Comparison of ENCODE assay signal across 8 cellular contexts in the genomic region with DNA sequence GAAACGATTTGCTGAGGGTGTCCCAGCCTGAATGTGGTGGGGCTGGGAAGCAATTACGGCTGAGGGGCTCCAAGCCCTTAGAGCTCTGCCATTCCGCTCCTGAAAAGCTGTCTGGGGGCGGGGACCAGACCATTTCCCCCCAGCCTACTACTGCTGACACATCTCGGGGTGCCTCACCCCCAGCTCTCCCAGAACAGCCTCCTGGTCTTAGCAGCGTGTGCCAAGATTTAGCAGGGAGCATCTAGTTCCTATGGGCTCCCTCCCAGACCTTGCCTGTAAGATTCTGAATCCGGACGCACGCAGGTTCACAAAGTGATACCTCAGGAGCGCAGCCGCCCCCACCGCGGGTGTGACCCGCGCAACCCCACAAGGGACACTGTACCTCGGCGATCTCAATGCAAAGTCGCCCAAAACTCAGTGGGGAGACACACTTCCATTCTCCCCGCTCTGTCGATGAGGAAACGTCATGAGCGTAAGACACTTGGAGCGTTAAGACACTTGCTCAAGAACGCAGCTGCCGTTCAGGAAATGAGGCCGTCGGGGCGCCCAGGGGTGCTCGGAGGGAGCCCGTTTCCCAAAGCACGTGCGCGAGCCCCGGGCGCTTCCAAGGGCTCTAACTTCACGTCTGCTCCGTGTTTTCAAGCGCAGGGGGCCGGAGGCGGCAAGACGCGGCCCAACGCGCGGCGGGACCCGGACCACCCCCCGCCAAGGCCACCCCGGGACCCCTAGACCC. TPM values are rescaled to one million over a fixed set of nuclear protein-coding genes. Genes with fewer than 3 reads are reported as not detected.
DNase-seq lines count a peak whose midpoint lies in the region; ATAC-seq and TF ChIP-seq lines count a peak whose summit lies in the region.

No MANE protein-coding gene starts in this region.

- H2AFZ ChIP-seq in osteoblast (ENCODE audit: low read length), result peak overlapping the region; percentile 80

- H3K4me3 ChIP-seq in fibroblast of villous mesenchyme (ENCODE audit: low read depth, low read length), result peak overlapping the region; percentile 70
- peak overlapping the region; percentile 83 for H3K4me3 ChIP-seq in osteoblast (ENCODE audit: insufficient read depth, low read length)

- no peaks in the 10 kb centered on the region for H3K27me3 Mint-ChIP-seq in activated T-helper 17 cell treated with anti-CD3 and anti-CD28 coated beads, Interleukin-2, amount 50 U/mL, for 72 hours

- H3K79me2 ChIP-seq in osteoblast (ENCODE audit: insufficient read depth, low read length), result peaks cover 50% of the 10 kb centered on the region

- peak overlapping the region; percentile 97 for H3K4me3 Mint-ChIP-seq in activated T-helper 17 cell treated with anti-CD3 and anti-CD28 coated beads, Interleukin-2, amount 50 U/mL, for 72 hours

- H3K4me1 ChIP-seq in osteoblast (ENCODE audit: insufficient read depth, low read length), result peaks cover 12% of the 10 kb centered on the region

- peaks cover 13% of the 10 kb centered on the region for H3K36me3 ChIP-seq in osteoblast (ENCODE audit: insufficient read depth, low read length)

- peak overlapping the region; percentile 73 for H3K27ac ChIP-seq in osteoblast (ENCODE audit: low read depth, low read length)

- no peak for TF ChIP-seq CTCF in fibroblast of villous mesenchyme (IDR thresholded peaks at IDR 0.05; ENCODE audit: insufficient read depth, low read depth, low read length)
- TF ChIP-seq CTCF in osteoblast (IDR thresholded peaks at IDR 0.05; ENCODE audit: extremely low read depth, low read depth, low read length), result no peak

- H3K36me3 Mint-ChIP-seq in activated T-helper 17 cell treated with anti-CD3 and anti-CD28 coated beads, Interleukin-2, amount 50 U/mL, for 72 hours (ENCODE audit: low read depth), result peaks cover 46% of the 10 kb centered on the region

- H3K4me1 Mint-ChIP-seq in activated T-helper 17 cell treated with anti-CD3 and anti-CD28 coated beads, Interleukin-2, amount 50 U/mL, for 72 hours, result peaks cover 32% of the 10 kb centered on the region

- H3K4me2 ChIP-seq in osteoblast (ENCODE audit: insufficient read depth, low read length), result peak overlapping the region; percentile 91

- H3K27me3 ChIP-seq in osteoblast (ENCODE audit: insufficient read depth, low read length), result no peaks in the 10 kb centered on the region

- ATAC-seq in HG02852 (IDR thresholded peaks at IDR 0.05; ENCODE audit: unreplicated experiment), result peak; percentile 34
- peak; percentile 48 for ATAC-seq in activated T-helper 17 cell treated with anti-CD3 and anti-CD28 coated beads, Interleukin-2, amount 50 U/mL, for 72 hours (replicated peaks)

- H3K27ac Mint-ChIP-seq in activated T-helper 17 cell treated with anti-CD3 and anti-CD28 coated beads, Interleukin-2, amount 50 U/mL, for 72 hours, result peak overlapping the region; percentile 93

- no peaks in the 10 kb centered on the region for H3K9me3 ChIP-seq in osteoblast (ENCODE audit: low read depth, low read length)

- H3K9me3 Mint-ChIP-seq in activated T-helper 17 cell treated with anti-CD3 and anti-CD28 coated beads, Interleukin-2, amount 50 U/mL, for 72 hours, result no peaks in the 10 kb centered on the region

- DNase-seq in NCI-H510A treated with DMSO at 0.1 percent for 48 hours (lab: John Stamatoyannopoulos, UW) (peak; percentile 4), NCI-H510A (lab: John Stamatoyannopoulos, UW) (no peak), NOMO-1 treated with dmso at 0.1 percent for 144 hours (lab: John Stamatoyannopoulos, UW; ENCODE audit: unreplicated experiment) (peak; percentile 32), fibroblast of villous mesenchyme (ENCODE audit: low read depth) (peak; percentile 66), osteoblast (ENCODE audit: insufficient read length, low spot score, missing footprints) (peak; percentile 92), DMS153 (lab: John Stamatoyannopoulos, UW) (no peak)

- H4K20me1 ChIP-seq in osteoblast (ENCODE audit: insufficient read depth, low read length), result peaks cover 11% of the 10 kb centered on the region

RNA-seq across cellular contexts. Expression of a gene that starts 0.6 kb away (rescaled TPM):
- total RNA-seq in activated T-helper 17 cell treated with anti-CD3 and anti-CD28 coated beads, Interleukin-2, amount 50 U/mL, for 72 hours, result 10 to 100 TPM; 40.7 to 54.4 TPM
- total RNA-seq in fibroblast of villous mesenchyme (9.3 and 11.7 TPM in 2 replicates), osteoblast (8.7 and 9.7 TPM in 2 replicates)

RNA-seq across cellular contexts. Expression of a gene that starts 19.0 kb away (rescaled TPM):
- 10 to 100 TPM; 15.0 to 22.0 TPM for total RNA-seq in activated T-helper 17 cell treated with anti-CD3 and anti-CD28 coated beads, Interleukin-2, amount 50 U/mL, for 72 hours
- total RNA-seq in fibroblast of villous mesenchyme (24.5 and 32.4 TPM in 2 replicates), osteoblast (19.5 and 28.6 TPM in 2 replicates)

RNA-seq across cellular contexts. Expression of a gene that starts 30.6 kb away (rescaled TPM):
- total RNA-seq in activated T-helper 17 cell treated with anti-CD3 and anti-CD28 coated beads, Interleukin-2, amount 50 U/mL, for 72 hours, result 10 to 100 TPM; 41.5 to 59.0 TPM
- 31.2 and 40.2 TPM in 2 replicates for total RNA-seq in fibroblast of villous mesenchyme
- total RNA-seq in osteoblast, result 39.4 and 43.3 TPM in 2 replicates

RNA-seq across cellular contexts. Expression of a gene that starts 30.7 kb away (rescaled TPM):
- total RNA-seq in activated T-helper 17 cell treated with anti-CD3 and anti-CD28 coated beads, Interleukin-2, amount 50 U/mL, for 72 hours, result 10 to 100 TPM; 19.9 to 30.0 TPM
- total RNA-seq in fibroblast of villous mesenchyme, result 10.8 and 17.4 TPM in 2 replicates
- 16.5 and 19.5 TPM in 2 replicates for total RNA-seq in osteoblast

RNA-seq across cellular contexts. Expression of a gene that starts 36.8 kb away (rescaled TPM):
- 10 to 100 TPM; 38.3 to 53.3 TPM for total RNA-seq in activated T-helper 17 cell treated with anti-CD3 and anti-CD28 coated beads, Interleukin-2, amount 50 U/mL, for 72 hours
- total RNA-seq in fibroblast of villous mesenchyme, result 18.7 and 22.0 TPM in 2 replicates
- 22.1 and 25.9 TPM in 2 replicates for total RNA-seq in osteoblast

Comparison
In these comparisons a context has a peak if more than half of its experiments do, and no peak if none do; other contexts are left out.
1. DNase-seq: peak in NCI-H510A treated with DMSO at 0.1 percent for 48 hours (single experiment), NOMO-1 treated with dmso at 0.1 percent for 144 hours (single experiment), fibroblast of villous mesenchyme (single experiment) and osteoblast (single experiment); none in NCI-H510A (single experiment) and DMS153 (single experiment).